ENCODE assay signal across 8 cellular contexts in genomic region chr11:73760066-73760679, GRCh38. TPM values are rescaled to one million over a fixed set of nuclear protein-coding genes. Genes with fewer than 3 reads are reported as not detected.
DNase-seq lines count a peak whose midpoint lies in the region; ATAC-seq and TF ChIP-seq lines count a peak whose summit lies in the region.

No MANE protein-coding gene starts in this region.

- DNase-seq in A172 (ENCODE audit: low spot score) (peak; percentile 14), ecto neural progenitor cell (ENCODE audit: low spot score) (peak; percentile 61), memory B cell (ENCODE audit: low spot score in 2 of 2) (peak in 1 of 2 donors; percentile 13), superior temporal gyrus (ENCODE audit: extremely low spot score) (peak; percentile 27)

- TF ChIP-seq CTCF in GM12875 (IDR thresholded peaks at IDR 0.05; ENCODE audit: borderline replicate concordance, insufficient read depth, low read depth, low read length), result no peak

- H3K27me3 Mint-ChIP-seq in T-helper 1 cell treated with Interleukin-12 subunit alpha and Interleukin-12 subunit beta and Interleukin-4 antibody, amounts not matched to agents 30 μg/mL and 1 μg/mL, for 36 hours (ENCODE audit: low read depth), result peaks cover 2% of the 10 kb centered on the region
- H3K27me3 Mint-ChIP-seq in memory B cell, result no peaks in the 10 kb centered on the region

- H3K4me3 Mint-ChIP-seq in T-helper 1 cell treated with Interleukin-12 subunit alpha and Interleukin-12 subunit beta and Interleukin-4 antibody, amounts not matched to agents 30 μg/mL and 1 μg/mL, for 36 hours, result peak overlapping the region; percentile 96
- H3K4me3 Mint-ChIP-seq in memory B cell, result peak overlapping the region; percentile 98

- peak overlapping the region; percentile 88 for H3K27ac Mint-ChIP-seq in T-helper 1 cell treated with Interleukin-12 subunit alpha and Interleukin-12 subunit beta and Interleukin-4 antibody, amounts not matched to agents 30 μg/mL and 1 μg/mL, for 36 hours
- peak overlapping the region; percentile 92 for H3K27ac Mint-ChIP-seq in memory B cell

- peaks cover 26% of the 10 kb centered on the region for H3K4me1 Mint-ChIP-seq in T-helper 1 cell treated with Interleukin-12 subunit alpha and Interleukin-12 subunit beta and Interleukin-4 antibody, amounts not matched to agents 30 μg/mL and 1 μg/mL, for 36 hours (ENCODE audit: low read depth)
- peaks cover 24% of the 10 kb centered on the region for H3K4me1 Mint-ChIP-seq in memory B cell

- H3K36me3 Mint-ChIP-seq in T-helper 1 cell treated with Interleukin-12 subunit alpha and Interleukin-12 subunit beta and Interleukin-4 antibody, amounts not matched to agents 30 μg/mL and 1 μg/mL, for 36 hours (ENCODE audit: low read depth), result peaks cover 10% of the 10 kb centered on the region
- H3K36me3 Mint-ChIP-seq in memory B cell, result peaks cover 1% of the 10 kb centered on the region

- H3K4me3 ChIP-seq in GM12875 (ENCODE audit: low read depth, low read length), result peak overlapping the region; percentile 86

- ATAC-seq in HG03175 (IDR thresholded peaks at IDR 0.05; ENCODE audit: unreplicated experiment) (peak; percentile 5), memory B cell (ENCODE audit: low read depth) (no peak), GM18502 (IDR thresholded peaks at IDR 0.05; ENCODE audit: poor library complexity, unreplicated experiment) (no peak)

- no peaks in the 10 kb centered on the region for H3K9me3 Mint-ChIP-seq in T-helper 1 cell treated with Interleukin-12 subunit alpha and Interleukin-12 subunit beta and Interleukin-4 antibody, amounts not matched to agents 30 μg/mL and 1 μg/mL, for 36 hours
- H3K9me3 Mint-ChIP-seq in memory B cell, result no peaks in the 10 kb centered on the region

RNA-seq across cellular contexts. Expression of gene RAB6A, which starts 0.7 kb away (rescaled TPM):
- 91.8 and 92.1 TPM in 2 replicates for total RNA-seq in A172 (2014; rRNA removed; shearing (Covaris generic))

RNA-seq across cellular contexts. Expression of gene MRPL48, which starts 27.5 kb away (rescaled TPM):
- total RNA-seq in A172 (2014; rRNA removed; shearing (Covaris generic)), result 54.7 and 68.2 TPM in 2 replicates
